29 cellular contexts compared by ENCODE assay signal in genomic region chr1:92274939-92275338, GRCh38. TPM values are rescaled to one million over a fixed set of nuclear protein-coding genes. Genes with fewer than 3 reads are reported as not detected.
DNase-seq lines count a peak whose midpoint lies in the region; ATAC-seq, FAIRE-seq and TF ChIP-seq lines count a peak whose summit lies in the region.
"Had no signal": no experiment of that assay in that cellular context is flagged by ENCODE, and none has a peak within 500 bp of the region (broad histone marks: within the 10 kb centered on the region; RNA-seq: fewer than 3 reads in every experiment).

No MANE protein-coding gene starts in this region.

- H3K9me3 ChIP-seq in K562 (replicated peaks; ENCODE audit: control insufficient read depth, insufficient read depth, low read depth, low read length) (no peaks in the 10 kb centered on the region), transverse colon (no peaks in the 10 kb centered on the region), adrenal gland (replicated peaks in 1 of 3) (no peaks in the 10 kb centered on the region)
- H3K9me3 ChIP-seq: Peyer's patch, sigmoid colon, thoracic aorta had no signal

- H3K9me3 Mint-ChIP-seq in immature natural killer cell: no peaks in the 10 kb centered on the region
- H3K9me3 Mint-ChIP-seq: activated CD4-positive, alpha-beta T cell treated with anti-CD3 and anti-CD28 coated beads, Interleukin-2, amount 10 ng/mL, durations not matched to agents 7 days and 5 days; endodermal cell; memory B cell; natural killer cell; stimulated activated naive B cell treated with anti-CD40 and anti-IgM and Interleukin-4, amounts not matched to agents 10 μg/mL and 1 μg/mL and 100 μg/mL, for 72 hours; T-helper 1 cell treated with Interleukin-12 subunit alpha and Interleukin-12 subunit beta and Interleukin-4 antibody, amounts not matched to agents 30 μg/mL and 1 μg/mL, for 36 hours had no signal

- H3K27ac ChIP-seq in K562 (ENCODE audit: extremely low read depth, low read depth, low read length) (no peak overlapping the region), transverse colon (no peak overlapping the region), adrenal gland (no peak overlapping the region)
- H3K27ac ChIP-seq: parathyroid adenoma, Peyer's patch, sigmoid colon, thoracic aorta, VCaP had no signal

- ATAC-seq in K562: no peak
- no peak for ATAC-seq in HG03135 (IDR thresholded peaks at IDR 0.05; ENCODE audit: unreplicated experiment)
- ATAC-seq: GM12878; natural killer cell; stimulated activated naive B cell treated with anti-CD40 and anti-IgM and Interleukin-4, amounts not matched to agents 10 μg/mL and 1 μg/mL and 100 μg/mL, for 72 hours had no signal

- H3K79me2 ChIP-seq in K562 (ENCODE audit: control insufficient read depth, insufficient read depth, low read length): no peaks in the 10 kb centered on the region
- H3K79me2 ChIP-seq: parathyroid adenoma had no signal

- intact Hi-C loops in K562 (cut with micrococcal nuclease): no loop called here
- intact Hi-C loops in transverse colon (cut with DNase I; ENCODE audit: low total_unique reads): no loop called here
- intact Hi-C loops in adrenal gland (cut with DNase I): no loop called here

- H3K27me3 ChIP-seq in K562 (ENCODE audit: control insufficient read depth in 2 of 2, insufficient read depth in 2 of 2, low read length in 2 of 2): no peaks in the 10 kb centered on the region
- H3K27me3 ChIP-seq in transverse colon: no peaks in the 10 kb centered on the region
- H3K27me3 ChIP-seq in adrenal gland: no peaks in the 10 kb centered on the region
- H3K27me3 ChIP-seq: Peyer's patch, sigmoid colon had no signal

- no peaks in the 10 kb centered on the region for H3K27me3 Mint-ChIP-seq in immature natural killer cell (ENCODE audit: low read depth in 3 of 3)
- H3K27me3 Mint-ChIP-seq: activated CD4-positive, alpha-beta T cell treated with anti-CD3 and anti-CD28 coated beads, Interleukin-2, amount 10 ng/mL, durations not matched to agents 7 days and 5 days; CD4-positive, CD25-positive, alpha-beta regulatory T cell; memory B cell; stimulated activated naive B cell treated with anti-CD40 and anti-IgM and Interleukin-4, amounts not matched to agents 10 μg/mL and 1 μg/mL and 100 μg/mL, for 72 hours had no signal

- no peak overlapping the region for H3K4me2 ChIP-seq in K562 (ENCODE audit: insufficient read depth, low read length)

- TF ChIP-seq EP300 in K562 (IDR thresholded peaks at IDR 0.05; ENCODE audit: low read length) (no peak), transverse colon (IDR thresholded peaks at IDR 0.05; ENCODE audit: low read depth) (no peak)

- TF ChIP-seq RAD21 in K562 (CRISPR knock-in tag; conservative IDR thresholded peaks at IDR 0.05 in 1 of 2, IDR thresholded peaks at IDR 0.05 in 1 of 2): no peak

- no peak overlapping the region for H3K9ac ChIP-seq in K562 (ENCODE audit: insufficient read depth in 1 of 2, low read depth in 2 of 2, low read length in 2 of 2)
- H3K9ac ChIP-seq: parathyroid adenoma had no signal

- H3K36me3 Mint-ChIP-seq in immature natural killer cell: peaks cover 19 to 45% (median 42%) of the 10 kb centered on the region in 3 donors

- no peak overlapping the region for H2AFZ ChIP-seq in K562 (ENCODE audit: low read depth, low read length)
- H2AFZ ChIP-seq: parathyroid adenoma had no signal

- WGBS in K562 (ENCODE audit: insufficient coverage, low coverage, missing lambda C conversion rate): 83% methylated on average over 1 of the region's 1 CpG
- 96 to 100% methylated on average over 1 of the region's 1 CpG for WGBS in transverse colon (ENCODE audit: low coverage in 1 of 2), 2 donors
- WGBS in adrenal gland, 4 donors: 90 to 98% (median 96%) methylated on average over 1 of the region's 1 CpG

- TSS peak; percentile 16 for BruUV-seq in K562 (replicated peaks; lab: Mats Ljungman, UMichigan)

- H3K4me1 ChIP-seq in K562 (replicated peaks in 1 of 2; ENCODE audit: control insufficient read depth in 2 of 2, insufficient read depth in 2 of 2, low read length in 2 of 2) (no peaks in the 10 kb centered on the region), transverse colon (no peaks in the 10 kb centered on the region), adrenal gland (replicated peaks in 1 of 2) (no peaks in the 10 kb centered on the region)
- H3K4me1 ChIP-seq: parathyroid adenoma, Peyer's patch, sigmoid colon had no signal

- CTCF ChIA-PET in K562 (lab: Yijun Ruan, JAX; ENCODE audit: low intra/inter-chr PET ratio): no interaction called here

- H3K36me3 ChIP-seq in K562 (ENCODE audit: control insufficient read depth, insufficient read depth, low read length) (peaks cover 48% of the 10 kb centered on the region), transverse colon (peaks cover 0 to 14% (median 2%) of the 10 kb centered on the region in 4 donors), adrenal gland (replicated peaks in 1 of 2) (no peaks in the 10 kb centered on the region)
- H3K36me3 ChIP-seq: thoracic aorta had no signal

- H3K27ac Mint-ChIP-seq in immature natural killer cell: peak overlapping the region in 4 of 6 donors; percentile 4 to 23 (median 10)
- H3K27ac Mint-ChIP-seq: endodermal cell; memory B cell; natural killer cell; stimulated activated naive B cell treated with anti-CD40 and anti-IgM and Interleukin-4, amounts not matched to agents 10 μg/mL and 1 μg/mL and 100 μg/mL, for 72 hours; T-helper 1 cell treated with Interleukin-12 subunit alpha and Interleukin-12 subunit beta and Interleukin-4 antibody, amounts not matched to agents 30 μg/mL and 1 μg/mL, for 36 hours had no signal

- no peaks in the 10 kb centered on the region for H3K9me1 ChIP-seq in K562 (ENCODE audit: control insufficient read depth, insufficient read depth, low read length)

- no peak for TF ChIP-seq POLR2A in K562 (conservative IDR thresholded peaks at IDR 0.05)
- TF ChIP-seq POLR2A in transverse colon (IDR thresholded peaks at IDR 0.05): no peak
- TF ChIP-seq POLR2A in adrenal gland (IDR thresholded peaks at IDR 0.05): no peak

- no peak for FAIRE-seq in K562 (lab: Jason Lieb, UNC)
- FAIRE-seq: GM12878 had no signal

- no peaks in the 10 kb centered on the region for H3K4me1 Mint-ChIP-seq in immature natural killer cell
- H3K4me1 Mint-ChIP-seq: activated CD4-positive, alpha-beta T cell treated with anti-CD3 and anti-CD28 coated beads, Interleukin-2, amount 10 ng/mL, durations not matched to agents 7 days and 5 days; endodermal cell; natural killer cell; stimulated activated naive B cell treated with anti-CD40 and anti-IgM and Interleukin-4, amounts not matched to agents 10 μg/mL and 1 μg/mL and 100 μg/mL, for 72 hours had no signal

- H3K4me3 ChIP-seq in K562 (no peak overlapping the region), transverse colon (no peak overlapping the region), adrenal gland (no peak overlapping the region)
- H3K4me3 ChIP-seq: GM12878, Peyer's patch, sigmoid colon, thoracic aorta had no signal

- no peak overlapping the region for H3K4me3 Mint-ChIP-seq in immature natural killer cell
- H3K4me3 Mint-ChIP-seq: activated CD4-positive, alpha-beta T cell treated with anti-CD3 and anti-CD28 coated beads, Interleukin-2, amount 10 ng/mL, durations not matched to agents 7 days and 5 days; CD4-positive, CD25-positive, alpha-beta regulatory T cell; endodermal cell; memory B cell; natural killer cell; stimulated activated naive B cell treated with anti-CD40 and anti-IgM and Interleukin-4, amounts not matched to agents 10 μg/mL and 1 μg/mL and 100 μg/mL, for 72 hours; T-helper 1 cell treated with Interleukin-12 subunit alpha and Interleukin-12 subunit beta and Interleukin-4 antibody, amounts not matched to agents 30 μg/mL and 1 μg/mL, for 36 hours had no signal

- in situ Hi-C loops in K562 (cut with MboI): no loop called here
- in situ Hi-C loops in transverse colon (cut with MboI; ENCODE audit: low pct_ligation_motif_present in 1 of 4, low pct_unique_long_range_greater_than_20kb in 1 of 4, low sequenced_read_pairs in 3 of 4): loop anchor here in 2 of 4 donors (25.0 kb wide), 3 partner anchors 263 to 763 kb away; partner anchors contain the start of gene CDC7 (in 1 of the 2)

- POLR2A ChIA-PET in K562 (lab: Yijun Ruan, JAX): no interaction called here

- peak; percentile 7 for DNase-seq in AG08395 (ENCODE audit: low spot score)
- peak; percentile 83 for DNase-seq in HT1080 (ENCODE audit: low read depth)
- DNase-seq in K562 (ENCODE audit: extremely low read depth in 1 of 4, low spot score in 3 of 4): no peak
- no peak for DNase-seq in immature natural killer cell
- no peak for DNase-seq in HT-29 (ENCODE audit: low spot score)
- no peak for DNase-seq in transverse colon
- DNase-seq in adrenal gland: no peak
- DNase-seq: activated CD4-positive, alpha-beta T cell treated with anti-CD3 and anti-CD28 coated beads, Interleukin-2, amount 10 ng/mL, durations not matched to agents 7 days and 5 days; activated naive CD4-positive, alpha-beta T cell; aorta; CD4-positive, CD25-positive, alpha-beta regulatory T cell; DMS 273 treated with DMSO at 0.1 percent for 48 hours; endodermal cell; natural killer cell; NCI-H1092; NCI-H2081; NCI-H510A; Peyer's patch; sigmoid colon; stimulated activated naive B cell treated with anti-CD40 and anti-IgM and Interleukin-4, amounts not matched to agents 10 μg/mL and 1 μg/mL and 100 μg/mL, for 72 hours had no signal

- TF ChIP-seq CTCF in K562 (IDR thresholded peaks at IDR 0.05 in 2 of 3, conservative IDR thresholded peaks at IDR 0.05 in 1 of 3; ENCODE audit: insufficient read depth in 2 of 3, low read depth in 1 of 3, low read length in 3 of 3) (no peak), transverse colon (IDR thresholded peaks at IDR 0.05) (no peak), adrenal gland (IDR thresholded peaks at IDR 0.05) (no peak)

- H4K20me1 ChIP-seq in K562 (replicated peaks; ENCODE audit: control insufficient read depth, insufficient read depth, low read length): no peaks in the 10 kb centered on the region

RNA-seq across cellular contexts. Expression of gene GLMN, which starts 23.8 kb away (rescaled TPM):
- 13.7 and 14.4 TPM in 2 replicates for total RNA-seq in HT1080 (2014; rRNA removed; shearing (Covaris generic))
- 9.1 and 10.7 TPM in 2 replicates for polyA plus RNA-seq in HT1080 (2015; cell fraction: cytosol; rRNA removed)
- 29.5 and 39.5 TPM in 2 replicates for polyA plus RNA-seq in HT1080 (2015; cell fraction: nucleus; rRNA removed)
- 10.7 and 59.1 TPM in 2 replicates for total RNA-seq in K562 (2011; cell fraction: chromatin; rRNA removed; ENCODE audit: low replicate concordance)
- total RNA-seq in K562 (2011; cell fraction: nucleolus; rRNA removed): 4.7 and 7.2 TPM in 2 replicates
- 17.6 and 19.1 TPM in 2 replicates for total RNA-seq in K562 (2011; cell fraction: nucleoplasm; rRNA removed)
- total RNA-seq in K562 (2014; rRNA removed) (13.0 and 13.4 TPM in 2 replicates), K562 (2014; rRNA removed; fragmentation: Illumina TruSeq; extraction: Trizol) (24.8 and 25.9 TPM in 2 replicates), K562 (2015; rRNA removed; fragmentation: Illumina TruSeq; extraction: Trizol) (21.2 and 22.8 TPM in 2 replicates), K562 (2021) (13.9 and 14.6 TPM in 2 replicates), transverse colon (1 to 10 TPM; 2.4 to 8.7 (median 4.1) TPM), adrenal gland (1 to 10 TPM; 1.1 to 7.1 (median 5.9) TPM)
- polyA plus RNA-seq in K562 (2011; rRNA removed) (13.6 and 19.8 TPM in 2 replicates), K562 (2014; fragmentation: Illumina TruSeq; extraction: Trizol) (15.8 and 19.0 TPM in 2 replicates), K562 (2014; fragmentation: Nextera tagmentation; extraction: Ambion mirVana) (10 to 100 TPM; 18.9 to 22.6 TPM), K562 (2014; rRNA removed) (16.3 and 18.9 TPM in 2 replicates), immature natural killer cell (10 to 100 TPM; 10.8 to 18.3 (median 15.3) TPM), adrenal gland (10 to 100 TPM in 2 of 3 donors, 1 to 10 TPM in 1; 7.6 to 73.1 (median 24.8) TPM)
- 0.89 and 2.7 TPM in 2 replicates for polyA plus RNA-seq in K562 (2011; cell fraction: cytosol; rRNA removed)
- polyA plus RNA-seq in K562 (2011; cell fraction: nucleus; rRNA removed): 8.9 and 11.9 TPM in 2 replicates
- polyA plus RNA-seq in K562 (2012): 11.2 and 13.2 TPM in 2 replicates
- polyA minus RNA-seq in K562 (2011; rRNA and poly(A)+ RNA removed): 11.2 and 12.6 TPM in 2 replicates
- polyA minus RNA-seq in K562 (2011; cell fraction: cytosol; rRNA and poly(A)+ RNA removed): 3.0 and 4.1 TPM in 2 replicates
- polyA minus RNA-seq in K562 (2011; cell fraction: nucleus; rRNA and poly(A)+ RNA removed): 11.2 and 20.1 TPM in 2 replicates
- total RNA-seq in HT-29 (2014; rRNA removed; shearing (Covaris generic)): 2.3 and 3.2 TPM in 2 replicates

RNA-seq across cellular contexts. Expression of gene RPAP2, which starts 23.9 kb away (rescaled TPM):
- 6.1 and 12.4 TPM in 2 replicates for total RNA-seq in HT1080 (2014; rRNA removed; shearing (Covaris generic))
- 16.8 and 18.7 TPM in 2 replicates for polyA plus RNA-seq in HT1080 (2015; cell fraction: cytosol; rRNA removed)
- 21.3 and 28.7 TPM in 2 replicates for polyA plus RNA-seq in HT1080 (2015; cell fraction: nucleus; rRNA removed)
- total RNA-seq in K562 (2011; cell fraction: chromatin; rRNA removed; ENCODE audit: low replicate concordance): 8.9 and 48.4 TPM in 2 replicates
- total RNA-seq in K562 (2011; cell fraction: nucleolus; rRNA removed): 2.2 and 3.0 TPM in 2 replicates
- 5.1 and 10.8 TPM in 2 replicates for total RNA-seq in K562 (2011; cell fraction: nucleoplasm; rRNA removed)
- total RNA-seq in K562 (2014; rRNA removed) (6.2 and 9.6 TPM in 2 replicates), K562 (2014; rRNA removed; fragmentation: Illumina TruSeq; extraction: Trizol) (37.2 and 43.4 TPM in 2 replicates), K562 (2015; rRNA removed; fragmentation: Illumina TruSeq; extraction: Trizol) (26.1 and 28.7 TPM in 2 replicates), K562 (2021) (26.1 and 27.4 TPM in 2 replicates), transverse colon (10 to 100 TPM in 2 of 4 donors, 1 to 10 TPM in 2; 3.2 to 37.8 (median 11.7) TPM), adrenal gland (10 to 100 TPM in 6 of 8 donors, 1 to 10 TPM in 2; 2.3 to 29.0 (median 16.3) TPM)
- polyA plus RNA-seq in K562 (2011; rRNA removed) (22.1 and 26.8 TPM in 2 replicates), K562 (2014; fragmentation: Illumina TruSeq; extraction: Trizol) (29.8 and 36.4 TPM in 2 replicates), K562 (2014; fragmentation: Nextera tagmentation; extraction: Ambion mirVana) (10 to 100 TPM; 30.6 to 41.7 TPM), K562 (2014; rRNA removed) (16.0 and 16.9 TPM in 2 replicates), immature natural killer cell (10 to 100 TPM in 2 of 3 donors, 1 to 10 TPM in 1; 7.9 to 28.6 (median 11.6) TPM), adrenal gland (10 to 100 TPM in 2 of 3 donors, 1 to 10 TPM in 1; 8.3 to 24.6 (median 12.0) TPM)
- 4.6 and 8.3 TPM in 2 replicates for polyA plus RNA-seq in K562 (2011; cell fraction: cytosol; rRNA removed)
- 6.2 and 9.0 TPM in 2 replicates for polyA plus RNA-seq in K562 (2011; cell fraction: nucleus; rRNA removed)
- polyA plus RNA-seq in K562 (2012): 14.1 and 21.8 TPM in 2 replicates
- polyA minus RNA-seq in K562 (2011; rRNA and poly(A)+ RNA removed): 32.5 and 37.4 TPM in 2 replicates
- polyA minus RNA-seq in K562 (2011; cell fraction: cytosol; rRNA and poly(A)+ RNA removed): 10.4 and 12.2 TPM in 2 replicates
- 4.0 and 13.4 TPM in 2 replicates for polyA minus RNA-seq in K562 (2011; cell fraction: nucleus; rRNA and poly(A)+ RNA removed)
- total RNA-seq in HT-29 (2014; rRNA removed; shearing (Covaris generic)): 0.86 and 1.3 TPM in 2 replicates

RNA-seq across cellular contexts. Expression of gene C1orf146, which starts 57.2 kb away (rescaled TPM):
- not detected in 2 replicates for total RNA-seq in HT1080 (2014; rRNA removed; shearing (Covaris generic))
- not detected in 2 replicates for polyA plus RNA-seq in HT1080 (2015; cell fraction: cytosol; rRNA removed)
- polyA plus RNA-seq in HT1080 (2015; cell fraction: nucleus; rRNA removed): not detected in 2 replicates
- total RNA-seq in K562 (2011; cell fraction: chromatin; rRNA removed; ENCODE audit: low replicate concordance): not detected in 2 replicates
- not detected in 2 replicates for total RNA-seq in K562 (2011; cell fraction: nucleolus; rRNA removed)
- not detected in 2 replicates for total RNA-seq in K562 (2011; cell fraction: nucleoplasm; rRNA removed)
- total RNA-seq in K562 (2014; rRNA removed): not detected in 2 replicates
- total RNA-seq in K562 (2014; rRNA removed; fragmentation: Illumina TruSeq; extraction: Trizol): not detected in 2 replicates
- not detected in 2 replicates for total RNA-seq in K562 (2015; rRNA removed; fragmentation: Illumina TruSeq; extraction: Trizol)
- total RNA-seq in K562 (2021): not detected in 2 replicates
- not detected in 2 replicates for polyA plus RNA-seq in K562 (2011; rRNA removed)
- not detected in 2 replicates for polyA plus RNA-seq in K562 (2011; cell fraction: cytosol; rRNA removed)
- not detected in 2 replicates for polyA plus RNA-seq in K562 (2011; cell fraction: nucleus; rRNA removed)
- 0.17 TPM in 1 of 2 replicates, not detected in the other for polyA plus RNA-seq in K562 (2012)
- polyA plus RNA-seq in K562 (2014; fragmentation: Illumina TruSeq; extraction: Trizol): not detected in 2 replicates
- polyA plus RNA-seq in K562 (2014; fragmentation: Nextera tagmentation; extraction: Ambion mirVana): under 1 TPM in 1 of 2 experiments, not detected in 1; 0.10 TPM
- not detected in 2 replicates for polyA plus RNA-seq in K562 (2014; rRNA removed)
- not detected in 2 replicates for polyA minus RNA-seq in K562 (2011; rRNA and poly(A)+ RNA removed)
- polyA minus RNA-seq in K562 (2011; cell fraction: cytosol; rRNA and poly(A)+ RNA removed): not detected in 2 replicates
- not detected in 2 replicates for polyA minus RNA-seq in K562 (2011; cell fraction: nucleus; rRNA and poly(A)+ RNA removed)
- polyA plus RNA-seq in immature natural killer cell: not detected
- not detected in 2 replicates for total RNA-seq in HT-29 (2014; rRNA removed; shearing (Covaris generic))
- total RNA-seq in transverse colon: not detected
- not detected for total RNA-seq in adrenal gland
- not detected for polyA plus RNA-seq in adrenal gland
- total RNA-seq: activated CD4-positive, alpha-beta T cell treated with anti-CD3 and anti-CD28 coated beads, Interleukin-2, amount 10 ng/mL, durations not matched to agents 7 days and 5 days; aorta; CD4-positive, CD25-positive, alpha-beta regulatory T cell; chondrocyte; endodermal cell; GM12878; natural killer cell; Peyer's patch; sigmoid colon; SK-MEL-5; thoracic aorta had no signal
- polyA plus RNA-seq: aorta; CD4-positive, CD25-positive, alpha-beta regulatory T cell; GM12878; sigmoid colon had no signal

Comparison
In these comparisons a context has a peak if more than half of its experiments do, and no peak if none do; other contexts are left out.
1. DNase-seq: peak in AG08395 (single experiment) and HT1080 (single experiment); none in K562 (0 of 4), immature natural killer cell (0 of 3), HT-29 (single experiment), transverse colon (single experiment) and adrenal gland (0 of 7).